ENCODE assay signal across 9 cellular contexts in genomic region chr2:119756837-119757236, GRCh38. TPM values are rescaled to one million over a fixed set of nuclear protein-coding genes. Genes with fewer than 3 reads are reported as not detected.
A peak's percentile ranks its signal among the peaks of the same experiment; 100 is the strongest.
DNase-seq lines count a peak whose midpoint lies in the region; ATAC-seq and TF ChIP-seq lines count a peak whose summit lies in the region.
"Had no signal": no experiment of that assay in that cellular context is flagged by ENCODE, and none has a peak within 500 bp of the region (broad histone marks: within the 10 kb centered on the region; RNA-seq: fewer than 3 reads in every experiment).

No MANE protein-coding gene starts in this region.

- peaks cover 26% of the 10 kb centered on the region for H3K36me3 Mint-ChIP-seq in Calu3 (ENCODE audit: insufficient read depth, unreplicated experiment)

- H3K9me3 ChIP-seq in lower lobe of right lung, result no peaks in the 10 kb centered on the region

- no peaks in the 10 kb centered on the region for H3K27me3 ChIP-seq in lower lobe of right lung (ENCODE audit: low read depth)

- intact Hi-C loops in lower lobe of right lung (cut with DNase I) (loop anchor here (10.0 kb wide), 1 partner anchor 68 kb away; no protein-coding TSS in a partner anchor), Calu3 (cut with micrococcal nuclease; ENCODE audit: unreplicated experiment) (loop anchor here (10.0 kb wide), 1 partner anchor 258 kb away; the partner anchor contains the start of gene EPB41L5)

- no peak overlapping the region for H3K4me3 ChIP-seq in lower lobe of right lung

- ATAC-seq in HG02678 (IDR thresholded peaks at IDR 0.05; ENCODE audit: unreplicated experiment) (no peak), HG02852 (IDR thresholded peaks at IDR 0.05; ENCODE audit: unreplicated experiment) (no peak), lower lobe of right lung (no peak)

- no peak overlapping the region for H3K4me3 Mint-ChIP-seq in Calu3 (ENCODE audit: low read depth, unreplicated experiment)

- no peaks in the 10 kb centered on the region for H3K27me3 Mint-ChIP-seq in Calu3 (ENCODE audit: unreplicated experiment)

- H3K4me1 ChIP-seq in lower lobe of right lung, result peaks cover 11% of the 10 kb centered on the region

- H3K4me1 Mint-ChIP-seq in Calu3 (ENCODE audit: low read depth, unreplicated experiment), result peaks cover 10% of the 10 kb centered on the region

- no peaks in the 10 kb centered on the region for H3K36me3 ChIP-seq in lower lobe of right lung

- no peak overlapping the region for H3K27ac Mint-ChIP-seq in Calu3 (ENCODE audit: unreplicated experiment)

- CTCF ChIA-PET in Calu3 (lab: Charles Lee), result no interaction called here

- TF ChIP-seq CTCF in lower lobe of right lung (IDR thresholded peaks at IDR 0.05) (no peak), Calu3 (IDR thresholded peaks at IDR 0.05; ENCODE audit: unreplicated experiment) (no peak)

- peak; percentile 77 for DNase-seq in GM03348 (ENCODE audit: low spot score)
- peak; percentile 19 for DNase-seq in activated T-cell treated with anti-CD3 and anti-CD28 coated beads for 4 hours
- DNase-seq in globus pallidus (ENCODE audit: low spot score), result peak; percentile 66
- DNase-seq in stimulated activated CD4-positive, alpha-beta T cell treated with anti-CD3 and anti-CD28 coated beads, Interleukin-15, amount 100 ng/mL, for 48 hours (ENCODE audit: low read depth in 2 of 2), result peak; percentile 42 to 53
- no peak for DNase-seq in lower lobe of right lung
- no peak for DNase-seq in Calu3
- DNase-seq: NCI-H774 had no signal

- H3K9me3 Mint-ChIP-seq in Calu3 (ENCODE audit: low read depth, unreplicated experiment), result no peaks in the 10 kb centered on the region

- H3K27ac ChIP-seq in lower lobe of right lung, result no peak overlapping the region

- BruUV-seq in Calu3 (replicated peaks; lab: Mats Ljungman, UMichigan), result no TSS peak

RNA-seq across cellular contexts. Expression of gene PTPN4, which starts 2.9 kb away (rescaled TPM):
- total RNA-seq in lower lobe of right lung (44.5 TPM), Calu3 (2022) (47.4 and 52.4 TPM in 2 replicates)

Comparison
In these comparisons a context has a peak if more than half of its experiments do, and no peak if none do; other contexts are left out.
1. DNase-seq: peak in GM03348 (single experiment), activated T-cell treated with anti-CD3 and anti-CD28 coated beads for 4 hours (single experiment), globus pallidus (single experiment) and stimulated activated CD4-positive, alpha-beta T cell treated with anti-CD3 and anti-CD28 coated beads, Interleukin-15, amount 100 ng/mL, for 48 hours (2 of 2); none in lower lobe of right lung (single experiment) and Calu3 (single experiment).